In the genomic region with DNA sequence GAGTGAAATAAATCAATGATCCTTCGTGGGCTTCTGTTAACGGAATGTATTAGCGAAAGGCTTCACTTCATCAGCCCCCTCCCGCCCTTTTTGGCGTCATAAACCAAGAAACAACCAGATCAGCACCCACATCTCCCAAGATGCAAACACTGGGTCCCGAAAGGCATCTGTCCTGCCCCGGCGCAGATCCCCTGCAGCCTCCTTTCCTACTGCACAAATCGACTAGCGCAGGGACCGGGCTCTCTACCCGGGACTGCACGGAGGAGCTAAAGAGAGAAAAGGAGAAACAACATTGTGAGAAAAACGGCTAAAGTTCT, we compare ENCODE assay signal across 8 cellular contexts. TPM values are rescaled to one million over a fixed set of nuclear protein-coding genes. Genes with fewer than 3 reads are reported as not detected.
DNase-seq lines count a peak whose midpoint lies in the region; ATAC-seq and TF ChIP-seq lines count a peak whose summit lies in the region.

No MANE protein-coding gene starts in this region.

- H3K4me3 ChIP-seq in ascending aorta: peak overlapping the region; percentile 67 to 95
- H3K4me3 ChIP-seq in thyroid gland (replicated peaks in 1 of 3): peak overlapping the region; percentile 79 to 89 (median 79)

- no peak for DNase-seq in activated T-cell treated with anti-CD3 and anti-CD28 coated beads, Interleukin-2, amount 50 U/mL, for 4 hours
- DNase-seq in activated T-cell treated with anti-CD3 and anti-CD28 coated beads, Interleukin-2, amount 50 U/mL, for 48 hours: no peak
- DNase-seq in ascending aorta (ENCODE audit: low spot score in 2 of 2) (no peak), thyroid gland (no peak), HuH-7 (ENCODE audit: low spot score) (no peak), germinal center (ENCODE audit: low spot score) (no peak)

- H3K36me3 ChIP-seq in ascending aorta (peaks cover 0 to 2% of the 10 kb centered on the region in 2 donors), thyroid gland (no peaks in the 10 kb centered on the region)

- peak overlapping the region; percentile 92 for H3K4me3 Mint-ChIP-seq in activated T-cell treated with anti-CD3 and anti-CD28 coated beads, Interleukin-2, amount 50 U/mL, for 4 hours

- H3K27me3 ChIP-seq in ascending aorta (no peaks in the 10 kb centered on the region), layer of hippocampus (ENCODE audit: control insufficient read depth, insufficient read depth, low read length) (no peaks in the 10 kb centered on the region), thyroid gland (no peaks in the 10 kb centered on the region)

- whole genome bisulfite sequencing in thyroid gland, 2 donors: 3 to 4% methylated on average over 14 of the region's 14 CpGs

- TF ChIP-seq CTCF in ascending aorta (IDR thresholded peaks at IDR 0.05) (no peak), thyroid gland (IDR thresholded peaks at IDR 0.05) (no peak)

- peaks cover 19% of the 10 kb centered on the region for H3K4me1 Mint-ChIP-seq in activated T-cell treated with anti-CD3 and anti-CD28 coated beads, Interleukin-2, amount 50 U/mL, for 4 hours (ENCODE audit: low read depth)

- ATAC-seq in activated T-cell treated with anti-CD3 and anti-CD28 coated beads, Interleukin-2, amount 50 U/mL, for 4 hours: peak; percentile 21 to 27
- peak; percentile 24 for ATAC-seq in HG03175 (IDR thresholded peaks at IDR 0.05; ENCODE audit: unreplicated experiment)

- TF ChIP-seq POLR2A in thyroid gland (IDR thresholded peaks at IDR 0.05): no peak

- H3K27ac ChIP-seq in ascending aorta: peak overlapping the region; percentile 89 to 94
- H3K27ac ChIP-seq in layer of hippocampus (ENCODE audit: low read depth, low read length): peak overlapping the region; percentile 74
- H3K27ac ChIP-seq in thyroid gland: peak overlapping the region in 2 of 3 donors; percentile 63 to 86

- intact Hi-C loops in ascending aorta (cut with DNase I): loop anchor here (2.0 to 10.0 kb wide), 3 partner anchors 254 to 942 kb away; a partner anchor contains a TSS
- intact Hi-C loops in thyroid gland (cut with DNase I): loop anchor here (10.0 kb wide), 1 partner anchor 252 kb away; a partner anchor contains a TSS

- H3K27me3 Mint-ChIP-seq in activated T-cell treated with anti-CD3 and anti-CD28 coated beads, Interleukin-2, amount 50 U/mL, for 4 hours (ENCODE audit: low read depth): peaks cover 2% of the 10 kb centered on the region

- no peaks in the 10 kb centered on the region for H3K9me3 ChIP-seq in ascending aorta
- H3K9me3 ChIP-seq in thyroid gland: no peaks in the 10 kb centered on the region

- H3K9me3 Mint-ChIP-seq in activated T-cell treated with anti-CD3 and anti-CD28 coated beads, Interleukin-2, amount 50 U/mL, for 4 hours: no peaks in the 10 kb centered on the region

- H3K36me3 Mint-ChIP-seq in activated T-cell treated with anti-CD3 and anti-CD28 coated beads, Interleukin-2, amount 50 U/mL, for 4 hours (ENCODE audit: insufficient read depth): no peaks in the 10 kb centered on the region

- H3K4me1 ChIP-seq in ascending aorta: peaks cover 0 to 5% of the 10 kb centered on the region in 2 donors
- H3K4me1 ChIP-seq in thyroid gland: peaks cover 7 to 14% of the 10 kb centered on the region in 2 donors

RNA-seq across cellular contexts. Expression of a gene that starts 0.6 kb away (rescaled TPM):
- 1 to 10 TPM; 3.0 to 3.5 (median 3.5) TPM for total RNA-seq in activated T-cell treated with anti-CD3 and anti-CD28 coated beads, Interleukin-2, amount 50 U/mL, for 4 hours
- total RNA-seq in ascending aorta: 10.7 TPM
- 10 to 100 TPM; 17.0 to 42.9 (median 27.3) TPM for total RNA-seq in thyroid gland
